8 cellular contexts compared by ENCODE assay signal in genomic region chr20:10864076-10864672, GRCh38.
DNase-seq lines count a peak whose midpoint lies in the region; ATAC-seq, FAIRE-seq and TF ChIP-seq lines count a peak whose summit lies in the region.

No MANE protein-coding gene starts in this region.

- peak overlapping the region; percentile 94 for H2AFZ ChIP-seq in endothelial cell of umbilical vein (ENCODE audit: low read depth, low read length)

- CTCF ChIA-PET in endothelial cell of umbilical vein (lab: Charles Lee), result interaction anchor here (0.9 to 1.3 kb wide), 2 partner anchors 39 to 46 kb away, joined by 3 read pairs; no protein-coding TSS in a partner anchor

- peaks cover 32% of the 10 kb centered on the region for H3K4me1 ChIP-seq in endothelial cell of umbilical vein (ENCODE audit: control insufficient read depth, extremely low read depth, insufficient read depth, low read length)
- H3K4me1 ChIP-seq in neutrophil (ENCODE audit: control insufficient read depth in 1 of 2, insufficient read depth in 1 of 2, low read depth in 1 of 2, low read length in 1 of 2), result peaks cover 34 to 35% of the 10 kb centered on the region in 2 experiments

- DNase-seq in AG10803 (ENCODE audit: low read depth) (peak; percentile 31), NCI-H187 (lab: John Stamatoyannopoulos, UW) (peak; percentile 40 to 43), endothelial cell of umbilical vein (ENCODE audit: low read depth, low spot score) (no peak), GM19240 (ENCODE audit: insufficient read length, low spot score) (no peak), GF-D8 (lab: John Stamatoyannopoulos, UW) (no peak), hippocampal formation (lab: John Stamatoyannopoulos, UW) (no peak)

- dilution Hi-C loops in endothelial cell of umbilical vein (cut with MboI; ENCODE audit: extremely low pct_ligation_motif_present, low sequenced_read_pairs), result no loop called here

- ATAC-seq in GM19467 (IDR thresholded peaks at IDR 0.05; ENCODE audit: unreplicated experiment), result no peak

- H3K27me3 ChIP-seq in endothelial cell of umbilical vein (ENCODE audit: control insufficient read depth in 2 of 2, insufficient read depth in 2 of 2, low read length in 2 of 2), result no peaks in the 10 kb centered on the region
- no peaks in the 10 kb centered on the region for H3K27me3 ChIP-seq in neutrophil

- no peaks in the 10 kb centered on the region for H3K9me1 ChIP-seq in endothelial cell of umbilical vein (replicated peaks; ENCODE audit: control insufficient read depth, extremely low read depth, insufficient read depth, low read length)

- TF ChIP-seq CTCF in AG10803 (conservative IDR thresholded peaks at IDR 0.05; ENCODE audit: low read length) (no peak), endothelial cell of umbilical vein (IDR thresholded peaks at IDR 0.05; ENCODE audit: extremely low read depth in 1 of 2, insufficient read depth in 1 of 2, low read depth in 1 of 2, low read length in 2 of 2) (no peak), neutrophil (IDR thresholded peaks at IDR 0.05) (no peak)

- H3K4me2 ChIP-seq in endothelial cell of umbilical vein (ENCODE audit: insufficient read depth, low read length), result peak overlapping the region; percentile 69

- H3K9ac ChIP-seq in endothelial cell of umbilical vein (replicated peaks; ENCODE audit: extremely low read depth, insufficient read depth, low read length), result peak overlapping the region; percentile 25

- FAIRE-seq in endothelial cell of umbilical vein (lab: Jason Lieb, UNC), result no peak

- H3K27ac ChIP-seq in endothelial cell of umbilical vein (ENCODE audit: insufficient read depth, low read depth, low read length), result peak overlapping the region; percentile 59
- peak overlapping the region; percentile 58 for H3K27ac ChIP-seq in neutrophil

- H3K4me3 ChIP-seq in AG10803 (ENCODE audit: low read length), result no peak overlapping the region
- H3K4me3 ChIP-seq in endothelial cell of umbilical vein (replicated peaks in 1 of 3; ENCODE audit: insufficient read depth in 1 of 3, low read depth in 1 of 3, low read length in 3 of 3), result no peak overlapping the region
- no peak overlapping the region for H3K4me3 ChIP-seq in neutrophil (ENCODE audit: low read depth in 1 of 2, low read length in 1 of 2)

- no peaks in the 10 kb centered on the region for H3K9me3 ChIP-seq in endothelial cell of umbilical vein (replicated peaks; ENCODE audit: control insufficient read depth, insufficient read depth, low read length)
- H3K9me3 ChIP-seq in neutrophil, result no peaks in the 10 kb centered on the region

- intact Hi-C loops in endothelial cell of umbilical vein (cut with micrococcal nuclease), result loop anchor here (1.0 to 10.0 kb wide), 7 partner anchors 63 to 1402 kb away; no protein-coding TSS in a partner anchor

- BruUV-seq in endothelial cell of umbilical vein (replicated peaks; lab: Mats Ljungman, UMichigan), result no TSS peak

- H3K79me2 ChIP-seq in endothelial cell of umbilical vein (ENCODE audit: control insufficient read depth, insufficient read depth, low read length), result no peaks in the 10 kb centered on the region

- TF ChIP-seq POLR2A in endothelial cell of umbilical vein (IDR thresholded peaks at IDR 0.05; ENCODE audit: low read depth, low read length), result no peak

- H4K20me1 ChIP-seq in endothelial cell of umbilical vein (replicated peaks; ENCODE audit: control insufficient read depth, extremely low read depth, insufficient read depth, low read length), result no peaks in the 10 kb centered on the region

- POLR2A ChIA-PET in endothelial cell of umbilical vein (lab: Charles Lee), result no interaction called here

- H3K36me3 ChIP-seq in endothelial cell of umbilical vein (ENCODE audit: control insufficient read depth in 2 of 2, extremely low read depth in 1 of 2, insufficient read depth in 2 of 2, low read length in 2 of 2), result no peaks in the 10 kb centered on the region
- H3K36me3 ChIP-seq in neutrophil, result no peaks in the 10 kb centered on the region

TF ChIP-seq in endothelial cell of umbilical vein, 7 proteins besides CTCF, POLR2A, EP300 and RAD21:
- TF ChIP-seq JUN (IDR thresholded peaks at IDR 0.05; ENCODE audit: borderline replicate concordance, insufficient read depth, insufficient read length, low read depth), result no peak
- TF ChIP-seq POLR2AphosphoS5 (IDR thresholded peaks at IDR 0.05; ENCODE audit: insufficient read depth, low read depth, low read length), result no peak
- TF ChIP-seq MAX (IDR thresholded peaks at IDR 0.05; ENCODE audit: insufficient read depth, insufficient read length), result no peak
- no peak for TF ChIP-seq GATA2 (IDR thresholded peaks at IDR 0.05; ENCODE audit: insufficient read depth, insufficient read length, low read depth, low read length)
- no peak for TF ChIP-seq FOS (IDR thresholded peaks at IDR 0.05; ENCODE audit: borderline replicate concordance, insufficient read depth, low read length)
- TF ChIP-seq EZH2 (IDR thresholded peaks at IDR 0.05; ENCODE audit: borderline replicate concordance, low read depth, low read length, severe bottlenecking), result no peak
- no peak for TF ChIP-seq MYC (IDR thresholded peaks at IDR 0.05; ENCODE audit: low read depth, low read length)

Comparison
In these comparisons a context has a peak if more than half of its experiments do, and no peak if none do; other contexts are left out.
1. DNase-seq: peak in AG10803 (single experiment) and NCI-H187 (2 of 2); none in endothelial cell of umbilical vein (single experiment), GM19240 (single experiment), GF-D8 (single experiment) and hippocampal formation (0 of 2).